Comparison of ENCODE assay signal across 1 cellular context in the genomic region with DNA sequence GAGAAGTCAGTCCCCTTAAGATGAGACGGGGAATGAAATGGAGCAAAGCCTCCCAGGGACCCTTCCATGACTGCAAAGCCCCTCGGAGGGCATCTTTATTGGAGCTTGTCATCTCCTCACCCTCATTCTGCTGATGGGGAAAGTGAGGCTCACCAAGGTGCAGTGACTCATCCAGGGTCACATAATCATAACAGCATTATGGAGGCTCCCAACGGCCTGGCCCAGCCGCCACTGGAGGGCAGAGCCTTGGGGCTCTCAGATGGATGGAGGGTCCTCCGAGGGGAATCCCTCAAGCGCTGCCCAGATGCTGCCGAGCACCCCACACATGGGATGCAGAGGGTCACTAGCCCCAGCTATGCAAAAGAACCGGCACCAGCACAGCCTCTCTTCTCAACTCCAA.
A peak's percentile ranks its signal among the peaks of the same experiment; 100 is the strongest.
TF ChIP-seq lines count a peak whose summit lies in the region.

No MANE protein-coding gene starts in this region.

TF ChIP-seq in HepG2, 621 proteins besides CTCF, POLR2A, EP300 and RAD21:
- TF ChIP-seq PLRG1 (conservative IDR thresholded peaks at IDR 0.05) (no peak), ZNF382 (CRISPR knock-in tag; IDR thresholded peaks at IDR 0.05; ENCODE audit: borderline replicate concordance) (no peak), ISX (CRISPR knock-in tag; conservative IDR thresholded peaks at IDR 0.05) (no peak), NFKBIZ (CRISPR knock-in tag; IDR thresholded peaks at IDR 0.05) (no peak), SNAI1 (CRISPR knock-in tag; IDR thresholded peaks at IDR 0.05; ENCODE audit: borderline replicate concordance) (0 out of 2 replicates have a peak, but pooled peaks have one; percentile 44), ZMYM2 (CRISPR knock-in tag; IDR thresholded peaks at IDR 0.05) (no peak), ZBTB42 (CRISPR knock-in tag; IDR thresholded peaks at IDR 0.05) (peak; percentile 19; the same call in 1 of the 2 replicates), ZNF709 (CRISPR knock-in tag; IDR thresholded peaks at IDR 0.05) (0 out of 2 replicates have a peak, but pooled peaks have one; percentile 3), ZNF792 (CRISPR knock-in tag; IDR thresholded peaks at IDR 0.05) (no peak), MXD4 (CRISPR knock-in tag; IDR thresholded peaks at IDR 0.05) (no peak), ZNF331 (CRISPR knock-in tag; IDR thresholded peaks at IDR 0.05) (no peak)
- TF ChIP-seq, protein P1, sequence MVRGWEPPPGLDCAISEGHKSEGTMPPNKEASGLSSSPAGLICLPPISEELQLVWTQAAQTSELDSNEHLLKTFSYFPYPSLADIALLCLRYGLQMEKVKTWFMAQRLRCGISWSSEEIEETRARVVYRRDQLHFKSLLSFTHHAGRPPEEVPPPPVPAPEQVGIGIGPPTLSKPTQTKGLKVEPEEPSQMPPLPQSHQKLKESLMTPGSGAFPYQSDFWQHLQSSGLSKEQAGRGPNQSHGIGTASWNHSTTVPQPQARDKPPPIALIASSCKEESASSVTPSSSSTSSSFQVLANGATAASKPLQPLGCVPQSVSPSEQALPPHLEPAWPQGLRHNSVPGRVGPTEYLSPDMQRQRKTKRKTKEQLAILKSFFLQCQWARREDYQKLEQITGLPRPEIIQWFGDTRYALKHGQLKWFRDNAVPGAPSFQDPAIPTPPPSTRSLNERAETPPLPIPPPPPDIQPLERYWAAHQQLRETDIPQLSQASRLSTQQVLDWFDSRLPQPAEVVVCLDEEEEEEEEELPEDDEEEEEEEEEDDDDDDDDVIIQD (CRISPR knock-in tag; IDR thresholded peaks at IDR 0.05; ENCODE audit: low read depth), result no peak
- TF ChIP-seq, protein P2, sequence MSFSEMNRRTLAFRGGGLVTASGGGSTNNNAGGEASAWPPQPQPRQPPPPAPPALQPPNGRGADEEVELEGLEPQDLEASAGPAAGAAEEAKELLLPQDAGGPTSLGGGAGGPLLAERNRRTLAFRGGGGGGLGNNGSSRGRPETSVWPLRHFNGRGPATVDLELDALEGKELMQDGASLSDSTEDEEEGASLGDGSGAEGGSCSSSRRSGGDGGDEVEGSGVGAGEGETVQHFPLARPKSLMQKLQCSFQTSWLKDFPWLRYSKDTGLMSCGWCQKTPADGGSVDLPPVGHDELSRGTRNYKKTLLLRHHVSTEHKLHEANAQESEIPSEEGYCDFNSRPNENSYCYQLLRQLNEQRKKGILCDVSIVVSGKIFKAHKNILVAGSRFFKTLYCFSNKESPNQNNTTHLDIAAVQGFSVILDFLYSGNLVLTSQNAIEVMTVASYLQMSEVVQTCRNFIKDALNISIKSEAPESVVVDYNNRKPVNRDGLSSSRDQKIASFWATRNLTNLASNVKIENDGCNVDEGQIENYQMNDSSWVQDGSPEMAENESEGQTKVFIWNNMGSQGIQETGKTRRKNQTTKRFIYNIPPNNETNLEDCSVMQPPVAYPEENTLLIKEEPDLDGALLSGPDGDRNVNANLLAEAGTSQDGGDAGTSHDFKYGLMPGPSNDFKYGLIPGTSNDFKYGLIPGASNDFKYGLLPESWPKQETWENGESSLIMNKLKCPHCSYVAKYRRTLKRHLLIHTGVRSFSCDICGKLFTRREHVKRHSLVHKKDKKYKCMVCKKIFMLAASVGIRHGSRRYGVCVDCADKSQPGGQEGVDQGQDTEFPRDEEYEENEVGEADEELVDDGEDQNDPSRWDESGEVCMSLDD (CRISPR knock-in tag; IDR thresholded peaks at IDR 0.05; ENCODE audit: borderline replicate concordance), result no peak
